26 cellular contexts compared by ENCODE assay signal in the genomic region with DNA sequence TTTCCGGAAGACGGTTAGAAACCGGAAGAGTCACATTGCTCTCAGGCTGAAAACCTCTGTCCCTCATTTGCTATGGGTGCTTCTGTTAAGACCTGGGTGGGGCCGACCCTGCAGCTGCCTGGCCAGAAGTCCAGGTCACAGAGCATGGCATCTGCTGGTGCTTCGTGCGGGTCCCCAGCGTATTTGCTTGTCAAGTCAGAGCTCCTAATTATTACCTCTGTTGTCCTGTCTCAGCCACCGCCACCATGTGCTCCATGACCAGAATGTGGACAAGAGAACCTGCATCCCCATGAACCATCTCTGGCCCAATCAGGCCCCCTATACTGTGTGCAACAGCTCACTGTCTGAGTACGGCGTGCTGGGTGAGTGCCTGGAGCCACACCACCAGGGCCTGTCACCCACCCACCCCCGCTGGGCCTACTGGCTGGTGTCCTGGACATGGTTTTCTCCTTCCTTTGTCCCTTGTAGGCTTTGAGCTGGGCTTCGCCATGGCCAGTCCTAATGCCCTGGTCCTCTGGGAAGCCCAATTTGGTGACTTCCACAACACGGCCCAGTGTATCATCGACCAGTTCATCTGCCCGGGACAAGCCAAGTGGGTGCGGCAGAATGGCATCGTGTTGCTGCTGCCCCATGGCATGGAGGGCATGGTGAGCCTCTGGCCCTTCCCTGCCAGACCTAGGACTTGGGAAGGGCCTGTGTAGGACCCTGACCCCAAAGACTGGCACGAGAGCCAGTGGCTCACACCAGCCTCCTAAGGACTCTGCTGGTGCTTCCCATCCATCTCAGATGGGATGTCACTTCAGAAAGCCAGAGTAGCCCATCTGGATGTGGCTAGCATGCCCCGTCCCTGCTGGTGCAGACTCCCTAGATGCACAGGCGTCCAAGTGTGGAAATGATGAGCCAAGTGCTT.
"Had no signal": no experiment of that assay in that cellular context is flagged by ENCODE, and none has a peak within 500 bp of the region (broad histone marks: within the 10 kb centered on the region; RNA-seq: fewer than 3 reads in every experiment).

No MANE protein-coding gene starts in this region.

- H3K9me3 Mint-ChIP-seq: activated naive CD4-positive, alpha-beta T cell treated with anti-CD3 and anti-CD28 coated beads, Interleukin-2, amount 50 U/mL, for 72 hours; activated naive CD8-positive, alpha-beta T cell treated with anti-CD3 and anti-CD28 coated beads, Interleukin-2, amount 50 U/mL, for 24 hours; activated T-cell treated with anti-CD3 and anti-CD28 coated beads, Interleukin-2, amount 50 U/mL, for 24 hours had no signal

- H3K4me3 ChIP-seq: SJSA1 had no signal

- ATAC-seq: activated CD8-positive, alpha-beta memory T cell treated with anti-CD3 and anti-CD28 coated beads, Interleukin-2, amount 10 ng/mL, durations not matched to agents 7 days and 5 days; activated naive CD4-positive, alpha-beta T cell treated with anti-CD3 and anti-CD28 coated beads, Interleukin-2, amount 50 U/mL, for 72 hours; activated naive CD8-positive, alpha-beta T cell treated with anti-CD3 and anti-CD28 coated beads, Interleukin-2, amount 50 U/mL, for 24 hours; Right ventricle myocardium inferior; SK-N-SH treated with all-trans-retinoic acid at 6 μM for 48 hours had no signal

- H3K9me3 ChIP-seq: SJSA1 had no signal

- H3K27me3 ChIP-seq: brain microvascular endothelial cell, SJSA1 had no signal

- DNase-seq: activated CD4-positive, alpha-beta T cell treated with anti-CD3 and anti-CD28 coated beads for 48 hours; activated CD4-positive, alpha-beta T cell treated with anti-CD3 and anti-CD28 coated beads, Interleukin-2, amount 50 U/mL, for 48 hours; activated CD4-positive, CD25-positive, alpha-beta regulatory T cell treated with anti-CD3 and anti-CD28 coated beads, Interleukin-2, amount 50 U/mL, for 72 hours; activated CD8-positive, alpha-beta memory T cell treated with anti-CD3 and anti-CD28 coated beads, Interleukin-2, amount 10 ng/mL, durations not matched to agents 7 days and 5 days; activated effector memory CD4-positive, alpha-beta T cell treated with Interleukin-2 at 50 U/mL for 16 hours; activated naive CD4-positive, alpha-beta T cell; activated naive CD8-positive, alpha-beta T cell treated with anti-CD3 and anti-CD28 coated beads, Interleukin-2, amount 50 U/mL, for 24 hours; activated T-cell treated with anti-CD3 and anti-CD28 coated beads, Interleukin-2, amount 50 U/mL, for 24 hours; amniotic stem cell; brain microvascular endothelial cell; caudate nucleus; KBM-7; NCI-H1048; NCI-H146; NCI-H187 treated with DMSO at 0.1 percent for 48 hours; NCI-H2107; NCI-H345; NCI-H510A; NCI-H526 treated with DMSO at 0.1 percent for 48 hours; NCI-H82; SW 1271 had no signal

- H3K27ac Mint-ChIP-seq: activated CD8-positive, alpha-beta memory T cell treated with anti-CD3 and anti-CD28 coated beads, Interleukin-2, amount 10 ng/mL, durations not matched to agents 7 days and 5 days; activated T-cell treated with anti-CD3 and anti-CD28 coated beads, Interleukin-2, amount 50 U/mL, for 24 hours; activated T-helper 1 cell treated with anti-CD3 and anti-CD28 coated beads, Interleukin-12 subunit alpha, Interleukin-12 subunit beta, Interleukin-2, Interleukin-4 antibody, amounts not matched to agents 30 ng/mL and 10 ng/mL and 1 ng/mL, durations not matched to agents 14 hours and 24 hours and 36 hours had no signal

- H3K4me3 Mint-ChIP-seq: activated CD8-positive, alpha-beta memory T cell treated with anti-CD3 and anti-CD28 coated beads, Interleukin-2, amount 10 ng/mL, durations not matched to agents 7 days and 5 days; activated naive CD8-positive, alpha-beta T cell treated with anti-CD3 and anti-CD28 coated beads, Interleukin-2, amount 50 U/mL, for 24 hours; activated T-cell treated with anti-CD3 and anti-CD28 coated beads, Interleukin-2, amount 50 U/mL, for 24 hours; activated T-helper 1 cell treated with anti-CD3 and anti-CD28 coated beads, Interleukin-12 subunit alpha, Interleukin-12 subunit beta, Interleukin-2, Interleukin-4 antibody, amounts not matched to agents 30 ng/mL and 10 ng/mL and 1 ng/mL, durations not matched to agents 14 hours and 24 hours and 36 hours had no signal

- H3K27ac ChIP-seq: brain microvascular endothelial cell, SJSA1 had no signal

- H3K27me3 Mint-ChIP-seq: activated CD8-positive, alpha-beta memory T cell treated with anti-CD3 and anti-CD28 coated beads, Interleukin-2, amount 10 ng/mL, durations not matched to agents 7 days and 5 days; activated naive CD8-positive, alpha-beta T cell treated with anti-CD3 and anti-CD28 coated beads, Interleukin-2, amount 50 U/mL, for 24 hours; activated T-cell treated with anti-CD3 and anti-CD28 coated beads, Interleukin-2, amount 50 U/mL, for 24 hours had no signal

- H3K4me1 ChIP-seq: SJSA1 had no signal

- H3K4me1 Mint-ChIP-seq: activated CD8-positive, alpha-beta memory T cell treated with anti-CD3 and anti-CD28 coated beads, Interleukin-2, amount 10 ng/mL, durations not matched to agents 7 days and 5 days; activated naive CD8-positive, alpha-beta T cell treated with anti-CD3 and anti-CD28 coated beads, Interleukin-2, amount 50 U/mL, for 24 hours had no signal
